ENCODE assay signal across 25 cellular contexts in the genomic region with DNA sequence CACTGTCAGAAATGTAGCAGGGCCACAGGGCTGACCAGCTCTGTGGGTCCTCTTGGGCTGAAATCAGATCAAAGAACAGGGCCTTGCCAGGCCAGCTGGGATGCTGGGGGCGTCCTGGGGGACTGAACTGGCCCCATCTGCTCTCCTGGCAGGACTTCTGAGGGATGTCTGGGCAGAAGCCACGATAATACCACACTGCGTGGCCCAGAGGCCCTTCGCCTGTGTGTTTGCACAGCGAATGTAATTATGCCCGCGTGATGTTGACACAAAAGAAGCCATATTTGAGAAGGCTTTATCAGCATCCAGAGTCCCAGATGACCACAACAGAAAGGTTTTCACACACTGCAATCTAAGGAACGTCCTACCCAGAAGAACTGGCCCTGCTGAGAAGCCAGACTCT.
DNase-seq lines count a peak whose midpoint lies in the region; ATAC-seq, FAIRE-seq and TF ChIP-seq lines count a peak whose summit lies in the region.
"Had no signal": no experiment of that assay in that cellular context is flagged by ENCODE, and none has a peak within 500 bp of the region (broad histone marks: within the 10 kb centered on the region; RNA-seq: fewer than 3 reads in every experiment).

No MANE protein-coding gene starts in this region.

- H3K27me3 Mint-ChIP-seq in GM23338 (ENCODE audit: insufficient read depth, low read depth, poor library complexity) = peaks cover 6% of the 10 kb centered on the region
- H3K27me3 Mint-ChIP-seq in stimulated activated naive B cell treated with anti-CD40 and anti-IgM and Interleukin-4, amounts not matched to agents 10 μg/mL and 1 μg/mL and 100 μg/mL, for 72 hours = peaks cover 21 to 33% of the 10 kb centered on the region in 2 donors

- no peaks in the 10 kb centered on the region for H3K9me2 ChIP-seq in GM23338 (ENCODE audit: insufficient read depth)

- no peak overlapping the region for H3K4me3 Mint-ChIP-seq in GM23338
- H3K4me3 Mint-ChIP-seq in stimulated activated naive B cell treated with anti-CD40 and anti-IgM and Interleukin-4, amounts not matched to agents 10 μg/mL and 1 μg/mL and 100 μg/mL, for 72 hours = no peak overlapping the region
- H3K4me3 Mint-ChIP-seq: activated naive CD8-positive, alpha-beta T cell treated with anti-CD3 and anti-CD28 coated beads for 36 hours; activated T-helper 1 cell treated with anti-CD3 and anti-CD28 coated beads, Interleukin-12 subunit alpha, Interleukin-12 subunit beta, Interleukin-2, Interleukin-4 antibody, amounts not matched to agents 30 ng/mL and 10 ng/mL and 1 ng/mL, durations not matched to agents 14 hours and 24 hours and 36 hours; IgD-negative memory B cell; memory B cell; naive thymus-derived CD4-positive, alpha-beta T cell had no signal

- H3K27ac ChIP-seq in GM23338 (ENCODE audit: low read depth) (no peak overlapping the region), VCaP (peak overlapping the region; percentile 60), pancreas (peak overlapping the region in 3 of 4 donors; percentile 52 to 62 (median 60))
- H3K27ac ChIP-seq: coronary artery, heart left ventricle, parathyroid adenoma, SK-N-MC, upper lobe of right lung had no signal

- H3K4me1 Mint-ChIP-seq in GM23338 = peaks cover 48% of the 10 kb centered on the region
- H3K4me1 Mint-ChIP-seq in stimulated activated naive B cell treated with anti-CD40 and anti-IgM and Interleukin-4, amounts not matched to agents 10 μg/mL and 1 μg/mL and 100 μg/mL, for 72 hours = no peaks in the 10 kb centered on the region
- H3K4me1 Mint-ChIP-seq: activated naive CD8-positive, alpha-beta T cell treated with anti-CD3 and anti-CD28 coated beads for 36 hours; IgD-negative memory B cell; naive thymus-derived CD4-positive, alpha-beta T cell had no signal

- H4K20me1 ChIP-seq in GM23338 (replicated peaks; ENCODE audit: insufficient read depth) = no peaks in the 10 kb centered on the region

- 17 to 29% methylated on average over 8 of the region's 8 CpGs for WGBS in pancreas, 2 donors

- H3K4me1 ChIP-seq in GM23338 (ENCODE audit: insufficient read depth) (peaks cover 36% of the 10 kb centered on the region), pancreas (peaks cover 0 to 3% (median 0%) of the 10 kb centered on the region in 3 donors)
- H3K4me1 ChIP-seq: HAP-1, heart left ventricle, upper lobe of right lung had no signal

- H3F3A ChIP-seq in GM23338 (replicated peaks; ENCODE audit: low read depth) = peaks cover 7% of the 10 kb centered on the region; the same call in 1 of the 2 replicates

- no peaks in the 10 kb centered on the region for H3K9me3 Mint-ChIP-seq in GM23338
- H3K9me3 Mint-ChIP-seq in stimulated activated naive B cell treated with anti-CD40 and anti-IgM and Interleukin-4, amounts not matched to agents 10 μg/mL and 1 μg/mL and 100 μg/mL, for 72 hours = no peaks in the 10 kb centered on the region
- H3K9me3 Mint-ChIP-seq: activated naive CD8-positive, alpha-beta T cell treated with anti-CD3 and anti-CD28 coated beads for 36 hours; activated T-helper 1 cell treated with anti-CD3 and anti-CD28 coated beads, Interleukin-12 subunit alpha, Interleukin-12 subunit beta, Interleukin-2, Interleukin-4 antibody, amounts not matched to agents 30 ng/mL and 10 ng/mL and 1 ng/mL, durations not matched to agents 14 hours and 24 hours and 36 hours; IgD-negative memory B cell; memory B cell had no signal

- H3K79me2 ChIP-seq in GM23338 (replicated peaks; ENCODE audit: insufficient read depth) = no peaks in the 10 kb centered on the region
- H3K79me2 ChIP-seq: parathyroid adenoma had no signal

- no peak overlapping the region for H2AFZ ChIP-seq in GM23338
- H2AFZ ChIP-seq: parathyroid adenoma had no signal

- TF ChIP-seq CTCF in GM23338 (conservative IDR thresholded peaks at IDR 0.05; ENCODE audit: low read depth in 2 of 2) (no peak), VCaP (conservative IDR thresholded peaks at IDR 0.05) (no peak), pancreas (IDR thresholded peaks at IDR 0.05) (no peak)

- H3K9me3 ChIP-seq in pancreas = no peaks in the 10 kb centered on the region
- H3K9me3 ChIP-seq: HAP-1, upper lobe of right lung had no signal

- intact Hi-C loops in pancreas (cut with DNase I) = no loop called here

- no peak for ATAC-seq in GM23338
- ATAC-seq in pancreas = peak; percentile 87 to 91 (median 89)
- ATAC-seq in HG03565 (IDR thresholded peaks at IDR 0.05; ENCODE audit: unreplicated experiment) = no peak
- no peak for ATAC-seq in HG03196 (IDR thresholded peaks at IDR 0.05; ENCODE audit: unreplicated experiment)
- no peak for ATAC-seq in stimulated activated naive B cell treated with anti-CD40 and anti-IgM and Interleukin-4, amounts not matched to agents 10 μg/mL and 1 μg/mL and 100 μg/mL, for 72 hours (replicated peaks)
- ATAC-seq: heart left ventricle; naive thymus-derived CD4-positive, alpha-beta T cell; Panc1; upper lobe of right lung had no signal

- peak overlapping the region; percentile 78 for H3K27ac Mint-ChIP-seq in GM23338
- H3K27ac Mint-ChIP-seq in stimulated activated naive B cell treated with anti-CD40 and anti-IgM and Interleukin-4, amounts not matched to agents 10 μg/mL and 1 μg/mL and 100 μg/mL, for 72 hours = no peak overlapping the region
- H3K27ac Mint-ChIP-seq: activated naive CD8-positive, alpha-beta T cell treated with anti-CD3 and anti-CD28 coated beads for 36 hours; activated T-helper 1 cell treated with anti-CD3 and anti-CD28 coated beads, Interleukin-12 subunit alpha, Interleukin-12 subunit beta, Interleukin-2, Interleukin-4 antibody, amounts not matched to agents 30 ng/mL and 10 ng/mL and 1 ng/mL, durations not matched to agents 14 hours and 24 hours and 36 hours; memory B cell; naive thymus-derived CD4-positive, alpha-beta T cell had no signal

- H3K4me3 ChIP-seq in GM23338 (no peak overlapping the region), pancreas (no peak overlapping the region)
- H3K4me3 ChIP-seq: coronary artery, HAP-1, heart left ventricle, SK-N-MC, upper lobe of right lung had no signal

- H3K27me3 ChIP-seq in GM23338 (ENCODE audit: insufficient read depth) (no peaks in the 10 kb centered on the region), pancreas (no peaks in the 10 kb centered on the region)

- no peak for FAIRE-seq in pancreas (lab: Jason Lieb, UNC)
- FAIRE-seq: keratinocyte had no signal

- DNase-seq in GM23338 (ENCODE audit: low spot score) = no peak
- peak; percentile 8 for DNase-seq in NCI-H2029 treated with DMSO at 0.1 percent for 48 hours (lab: John Stamatoyannopoulos, UW)
- peak; percentile 46 to 84 (median 62) for DNase-seq in pancreas
- no peak for DNase-seq in GM03348 (ENCODE audit: low spot score)
- DNase-seq in stimulated activated naive B cell treated with anti-CD40 and anti-IgM and Interleukin-4, amounts not matched to agents 10 μg/mL and 1 μg/mL and 100 μg/mL, for 72 hours = no peak
- DNase-seq: activated CD4-positive, alpha-beta T cell treated with anti-CD3 and anti-CD28 coated beads for 1 hour; activated naive CD8-positive, alpha-beta T cell treated with anti-CD3 and anti-CD28 coated beads for 36 hours; AML-193; heart left ventricle; naive thymus-derived CD4-positive, alpha-beta T cell; stimulated activated CD4-positive, alpha-beta T cell treated with anti-CD3 and anti-CD28 coated beads, Interleukin-2, amount 100 ng/mL, for 24 hours; T-helper 9 cell; upper lobe of right lung had no signal

- no peaks in the 10 kb centered on the region for H3K36me3 Mint-ChIP-seq in GM23338 (ENCODE audit: low read depth)
- no peaks in the 10 kb centered on the region for H3K36me3 Mint-ChIP-seq in stimulated activated naive B cell treated with anti-CD40 and anti-IgM and Interleukin-4, amounts not matched to agents 10 μg/mL and 1 μg/mL and 100 μg/mL, for 72 hours
- H3K36me3 Mint-ChIP-seq: activated naive CD8-positive, alpha-beta T cell treated with anti-CD3 and anti-CD28 coated beads for 36 hours; IgD-negative memory B cell; memory B cell; naive thymus-derived CD4-positive, alpha-beta T cell had no signal

- no peak overlapping the region for H3K4me2 ChIP-seq in GM23338

- no peaks in the 10 kb centered on the region for H3K36me3 ChIP-seq in GM23338 (ENCODE audit: insufficient read depth)
- no peaks in the 10 kb centered on the region for H3K36me3 ChIP-seq in pancreas
- H3K36me3 ChIP-seq: HAP-1, heart left ventricle, upper lobe of right lung had no signal

TF ChIP-seq in GM23338, 12 proteins besides CTCF, POLR2A, EP300 and RAD21:
- TF ChIP-seq ZNF331 (CRISPR knock-in tag; IDR thresholded peaks at IDR 0.05; ENCODE audit: low read depth) (no peak), EZH2 (IDR thresholded peaks at IDR 0.05; ENCODE audit: low read depth, unreplicated experiment) (no peak), JUNB (IDR thresholded peaks at IDR 0.05; ENCODE audit: unreplicated experiment) (no peak), POLR2AphosphoS5 (IDR thresholded peaks at IDR 0.05; ENCODE audit: low read depth) (no peak), STAT1 (IDR thresholded peaks at IDR 0.05; ENCODE audit: unreplicated experiment) (no peak)

Comparison
In these comparisons a context has a peak if more than half of its experiments do, and no peak if none do; other contexts are left out.
1. ATAC-seq: peak in pancreas (4 of 4); none in GM23338 (single experiment), HG03565 (single experiment), HG03196 (single experiment) and stimulated activated naive B cell treated with anti-CD40 and anti-IgM and Interleukin-4, amounts not matched to agents 10 μg/mL and 1 μg/mL and 100 μg/mL, for 72 hours (0 of 2).
2. DNase-seq: peak in NCI-H2029 treated with DMSO at 0.1 percent for 48 hours (single experiment) and pancreas (6 of 6); none in GM23338 (single experiment), GM03348 (single experiment) and stimulated activated naive B cell treated with anti-CD40 and anti-IgM and Interleukin-4, amounts not matched to agents 10 μg/mL and 1 μg/mL and 100 μg/mL, for 72 hours (single experiment).